ENCODE assay signal across 19 cellular contexts in genomic region chr12:64137117-64137516, GRCh38.
"Had no signal": no experiment of that assay in that cellular context is flagged by ENCODE, and none has a peak within 500 bp of the region (broad histone marks: within the 10 kb centered on the region; RNA-seq: fewer than 3 reads in every experiment).

No MANE protein-coding gene starts in this region.

- H3K4me2 ChIP-seq: neural progenitor cell, smooth muscle cell had no signal

- H3K36me3 ChIP-seq: breast epithelium, neural progenitor cell, WERI-Rb-1 had no signal

- ATAC-seq: activated T-cell treated with anti-CD3 and anti-CD28 coated beads, Interleukin-2, amount 50 U/mL, for 72 hours; naive thymus-derived CD4-positive, alpha-beta T cell; sciatic nerve had no signal

- H3K27me3 ChIP-seq: ascending aorta, breast epithelium, neural progenitor cell, stomach, vagina had no signal

- H3K4me3 Mint-ChIP-seq: activated T-cell treated with anti-CD3 and anti-CD28 coated beads, Interleukin-2, amount 50 U/mL, for 72 hours; naive thymus-derived CD4-positive, alpha-beta T cell; neural progenitor cell had no signal

- H3K79me2 ChIP-seq: parathyroid adenoma had no signal

- H3K4me3 ChIP-seq: ascending aorta, breast epithelium, neural progenitor cell, smooth muscle cell, stomach, vagina had no signal

- H3K9me3 ChIP-seq: vagina had no signal

- H3K4me1 Mint-ChIP-seq: naive thymus-derived CD4-positive, alpha-beta T cell; neural progenitor cell had no signal

- DNase-seq: activated CD4-positive, alpha-beta T cell treated with anti-CD3 and anti-CD28 coated beads for 1 hour; activated effector memory CD4-positive, alpha-beta T cell treated with anti-CD3 and anti-CD28 coated beads, Interleukin-2, amount 50 U/mL, for 16 hours; activated naive CD4-positive, alpha-beta T cell treated with anti-CD3 and anti-CD28 coated beads, Interleukin-2, amount 50 U/mL, for 16 hours; activated T-cell treated with anti-CD3 and anti-CD28 coated beads, Interleukin-2, amount 50 U/mL, for 72 hours; cortex of kidney; erythroblast; mesenchymal stem cell; naive thymus-derived CD4-positive, alpha-beta T cell; stimulated activated CD4-positive, alpha-beta T cell treated with anti-CD3 and anti-CD28 coated beads, Interleukin-4, amount 100 ng/mL, for 1 hour; stomach; trophoblast cell; WERI-Rb-1 had no signal

- H3K27ac Mint-ChIP-seq: activated T-cell treated with anti-CD3 and anti-CD28 coated beads, Interleukin-2, amount 50 U/mL, for 72 hours; neural progenitor cell had no signal

- H3K27ac ChIP-seq: ascending aorta, breast epithelium, neural progenitor cell, parathyroid adenoma, stomach, vagina, WERI-Rb-1 had no signal

- H3K9ac ChIP-seq: neural progenitor cell, parathyroid adenoma had no signal

- H2AFZ ChIP-seq: neural progenitor cell, parathyroid adenoma had no signal

- H3K4me1 ChIP-seq: ascending aorta, breast epithelium, neural progenitor cell, parathyroid adenoma, stomach, vagina had no signal
